In genomic region chr16:75614247-75614897, GRCh38 we compare ENCODE assay signal across 24 cellular contexts. TPM values are rescaled to one million over a fixed set of nuclear protein-coding genes. Genes with fewer than 3 reads are reported as not detected.
DNase-seq lines count a peak whose midpoint lies in the region; ATAC-seq lines count a peak whose summit lies in the region.
"Had no signal": no experiment of that assay in that cellular context is flagged by ENCODE, and none has a peak within 500 bp of the region (broad histone marks: within the 10 kb centered on the region; RNA-seq: fewer than 3 reads in every experiment).

No MANE protein-coding gene starts in this region.

- H3K27me3 ChIP-seq in MG63, result no peaks in the 10 kb centered on the region
- H3K27me3 ChIP-seq: hepatocyte, ovary, tibial nerve had no signal

- H3K36me3 ChIP-seq in MG63, result peaks cover 11% of the 10 kb centered on the region
- H3K36me3 ChIP-seq: ovary had no signal

- H3K27ac Mint-ChIP-seq in effector memory CD8-positive, alpha-beta T cell, result peak overlapping the region; percentile 96 to 98
- H3K27ac Mint-ChIP-seq: activated naive CD8-positive, alpha-beta T cell treated with anti-CD3 and anti-CD28 coated beads, Interleukin-2, amount 10 ng/mL, durations not matched to agents 7 days and 5 days; activated T-helper 17 cell treated with anti-CD3 and anti-CD28 coated beads, Interleukin-2, amount 50 U/mL, for 72 hours; naive B cell had no signal

- peak overlapping the region in 1 of 2 donors; percentile 25 for H3K4me3 Mint-ChIP-seq in effector memory CD8-positive, alpha-beta T cell
- H3K4me3 Mint-ChIP-seq: activated naive CD8-positive, alpha-beta T cell treated with anti-CD3 and anti-CD28 coated beads, Interleukin-2, amount 10 ng/mL, durations not matched to agents 7 days and 5 days; activated T-helper 17 cell treated with anti-CD3 and anti-CD28 coated beads, Interleukin-2, amount 50 U/mL, for 72 hours; naive B cell had no signal

- H3K9me3 ChIP-seq in MG63, result no peaks in the 10 kb centered on the region
- H3K9me3 ChIP-seq: ovary, tibial nerve had no signal

- peak; percentile 32 for DNase-seq in DMS79 treated with DMSO at 0.1 percent for 48 hours (lab: John Stamatoyannopoulos, UW)
- DNase-seq in MG63, result peak; percentile 30
- no peak for DNase-seq in effector memory CD8-positive, alpha-beta T cell
- DNase-seq in renal cortical epithelial cell (ENCODE audit: low read depth), result peak; percentile 47
- no peak for DNase-seq in pons (ENCODE audit: low spot score)
- DNase-seq in amygdala (lab: John Stamatoyannopoulos, UW), result no peak
- DNase-seq in NCI-H187 (lab: John Stamatoyannopoulos, UW), result no peak
- DNase-seq: activated CD4-positive, CD25-positive, alpha-beta regulatory T cell treated with anti-CD3 and anti-CD28 coated beads, Interleukin-2, amount 50 U/mL, for 72 hours; activated naive CD8-positive, alpha-beta T cell treated with anti-CD3 and anti-CD28 coated beads, Interleukin-2, amount 10 ng/mL, durations not matched to agents 7 days and 5 days; AML-193; Calu3; caudate nucleus; effector CD4-positive, alpha-beta T cell; islet precursor cell; naive B cell; NCI-H1694 treated with DMSO at 0.1 percent for 48 hours; NK-92 treated with Interleukin-12 subunit alpha and Interleukin-12 subunit beta, amount 100 ng/mL, for 24 hours; ovary; stimulated activated naive CD8-positive, alpha-beta T cell treated with anti-CD3 and anti-CD28 coated beads, Interleukin-15, Interleukin-2, amounts not matched to agents 100 U/mL and 50 U/mL, for 24 hours had no signal

- H3K4me3 ChIP-seq in MG63, result no peak overlapping the region
- H3K4me3 ChIP-seq: hepatocyte, ovary, tibial nerve had no signal

- H3K36me3 Mint-ChIP-seq in effector memory CD8-positive, alpha-beta T cell (ENCODE audit: insufficient read depth), result peaks cover 68% of the 10 kb centered on the region

- no peaks in the 10 kb centered on the region for H3K27me3 Mint-ChIP-seq in effector memory CD8-positive, alpha-beta T cell
- H3K27me3 Mint-ChIP-seq: activated naive CD8-positive, alpha-beta T cell treated with anti-CD3 and anti-CD28 coated beads, Interleukin-2, amount 10 ng/mL, durations not matched to agents 7 days and 5 days; activated T-helper 17 cell treated with anti-CD3 and anti-CD28 coated beads, Interleukin-2, amount 50 U/mL, for 72 hours; naive B cell had no signal

- H3K4me1 Mint-ChIP-seq in effector memory CD8-positive, alpha-beta T cell (ENCODE audit: low read depth in 2 of 2), result peaks cover 24 to 30% of the 10 kb centered on the region in 2 donors
- H3K4me1 Mint-ChIP-seq: naive B cell had no signal

- H3K9me3 Mint-ChIP-seq in effector memory CD8-positive, alpha-beta T cell, result no peaks in the 10 kb centered on the region
- H3K9me3 Mint-ChIP-seq: activated naive CD8-positive, alpha-beta T cell treated with anti-CD3 and anti-CD28 coated beads, Interleukin-2, amount 10 ng/mL, durations not matched to agents 7 days and 5 days; activated T-helper 17 cell treated with anti-CD3 and anti-CD28 coated beads, Interleukin-2, amount 50 U/mL, for 72 hours; naive B cell had no signal

- no peak for ATAC-seq in effector memory CD8-positive, alpha-beta T cell (replicated peaks)
- no peak for ATAC-seq in HG02571 (IDR thresholded peaks at IDR 0.05; ENCODE audit: unreplicated experiment)
- ATAC-seq: activated T-helper 17 cell treated with anti-CD3 and anti-CD28 coated beads, Interleukin-2, amount 50 U/mL, for 72 hours; sciatic nerve; stimulated activated naive CD8-positive, alpha-beta T cell treated with anti-CD3 and anti-CD28 coated beads, Interleukin-15, Interleukin-2, amounts not matched to agents 100 U/mL and 50 U/mL, for 24 hours had no signal

RNA-seq across cellular contexts. Expression of gene ADAT1, which starts 8.7 kb away (rescaled TPM):
- 12.5 and 29.6 TPM in 2 replicates for total RNA-seq in MG63 (2014; rRNA removed; shearing (Covaris generic); ENCODE audit: low replicate concordance)
- total RNA-seq in renal cortical epithelial cell, result 67.9 and 97.7 TPM in 2 replicates

RNA-seq across cellular contexts. Expression of gene KARS1, which starts 33.1 kb away (rescaled TPM):
- total RNA-seq in MG63 (2014; rRNA removed; shearing (Covaris generic); ENCODE audit: low replicate concordance), result 161 and 178 TPM in 2 replicates
- total RNA-seq in renal cortical epithelial cell, result 144 and 236 TPM in 2 replicates

RNA-seq across cellular contexts. Expression of gene TERF2IP, which starts 33.2 kb away (rescaled TPM):
- 6.3 and 11.9 TPM in 2 replicates for total RNA-seq in MG63 (2014; rRNA removed; shearing (Covaris generic); ENCODE audit: low replicate concordance)
- 31.8 and 35.7 TPM in 2 replicates for total RNA-seq in renal cortical epithelial cell

RNA-seq across cellular contexts. Expression of gene GABARAPL2, which starts 48.2 kb away (rescaled TPM):
- total RNA-seq in MG63 (2014; rRNA removed; shearing (Covaris generic); ENCODE audit: low replicate concordance), result 17.3 and 70.4 TPM in 2 replicates
- 42.9 and 101 TPM in 2 replicates for total RNA-seq in renal cortical epithelial cell

RNA-seq across cellular contexts. Expression of gene TMEM231, which starts 58.3 kb away (rescaled TPM):
- total RNA-seq in MG63 (2014; rRNA removed; shearing (Covaris generic); ENCODE audit: low replicate concordance), result 6.0 and 8.8 TPM in 2 replicates
- total RNA-seq in renal cortical epithelial cell, result 9.7 and 18.3 TPM in 2 replicates

Comparison
In these comparisons a context has a peak if more than half of its experiments do, and no peak if none do; other contexts are left out.
1. DNase-seq: peak in DMS79 treated with DMSO at 0.1 percent for 48 hours (single experiment), MG63 (single experiment) and renal cortical epithelial cell (single experiment); none in effector memory CD8-positive, alpha-beta T cell (0 of 3), pons (single experiment), amygdala (0 of 56) and NCI-H187 (0 of 2).